Comparison of ENCODE assay signal across 5 cellular contexts in the genomic region with DNA sequence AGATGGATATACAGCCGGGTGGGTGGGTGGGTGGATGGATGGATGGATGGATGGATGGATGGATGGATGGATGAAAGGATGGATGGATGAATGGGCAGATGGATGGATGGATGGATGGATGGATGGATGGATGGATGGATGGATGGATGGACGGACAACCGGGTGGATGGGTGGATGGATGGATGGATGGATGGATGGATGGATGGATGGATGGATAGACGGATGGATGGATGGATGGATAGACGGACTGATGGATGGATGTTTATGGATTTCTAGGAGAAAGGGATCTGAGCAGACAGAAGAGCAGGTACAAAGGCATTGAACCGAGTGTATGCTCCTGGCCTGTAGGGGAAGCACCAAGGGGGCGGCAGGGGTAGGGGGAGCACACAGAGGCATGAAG.
DNase-seq lines count a peak whose midpoint lies in the region; ATAC-seq and TF ChIP-seq lines count a peak whose summit lies in the region.
"Not testable (repeated sequence)": the region's sequence is repeated elsewhere in the genome, so short reads cannot be mapped to it uniquely, and the experiment has no call there.

No MANE protein-coding gene starts in this region.

- not testable (repeated sequence) for H3K9me3 ChIP-seq in HEK293 (ENCODE audit: control insufficient read depth, insufficient read depth, low read depth, low read length); osteoblast (ENCODE audit: low read depth, low read length)

- H3K27ac Mint-ChIP-seq in nephron progenitor cell, result peak overlapping the region; percentile 57
- H3K27ac Mint-ChIP-seq in stimulated activated effector memory CD8-positive, alpha-beta T cell treated with anti-CD3 and anti-CD28 coated beads, Interleukin-12 subunit alpha, Interleukin-12 subunit beta, amount 100 ng/mL, for 72 hours, result peak overlapping the region; percentile 67

- not testable (repeated sequence) for TF ChIP-seq CTCF in HEK293 (tag by site-specific recombination; IDR thresholded peaks at IDR 0.05); RWPE1 (conservative IDR thresholded peaks at IDR 0.05; ENCODE audit: low read depth); nephron progenitor cell (IDR thresholded peaks at IDR 0.05); osteoblast (IDR thresholded peaks at IDR 0.05; ENCODE audit: extremely low read depth, low read depth, low read length)

- DNase-seq in RWPE1 (ENCODE audit: low spot score); nephron progenitor cell; stimulated activated effector memory CD8-positive, alpha-beta T cell treated with anti-CD3 and anti-CD28 coated beads, Interleukin-12 subunit alpha, Interleukin-12 subunit beta, amount 100 ng/mL, for 72 hours (ENCODE audit: low spot score in 2 of 2): not testable (repeated sequence)
- DNase-seq in osteoblast (ENCODE audit: insufficient read length, low spot score, missing footprints), result peak; percentile 5

- H3K36me3 ChIP-seq in HEK293 (ENCODE audit: control insufficient read depth in 2 of 2, insufficient read depth in 1 of 2, low read length in 2 of 2) (peaks cover 17 to 27% of the 10 kb centered on the region in 2 experiments; a peak in 2 of 3 replicates), osteoblast (ENCODE audit: insufficient read depth, low read length) (peaks cover 42% of the 10 kb centered on the region)

- not testable (repeated sequence) for H3K27ac ChIP-seq in HEK293 (ENCODE audit: extremely low read depth, low read depth, low read length); osteoblast (ENCODE audit: low read depth, low read length)
- H3K27ac ChIP-seq in RWPE1, result peak overlapping the region; percentile 35; the same call in 1 of the 2 replicates

- POLR2A ChIA-PET in HEK293 (lab: Yijun Ruan, JAX); RWPE1 (lab: Yijun Ruan, JAX; ENCODE audit: low non-redundant PET): not testable (repeated sequence)

- not testable (repeated sequence) for H3K4me3 ChIP-seq in HEK293 (ENCODE audit: low read depth, low read length); osteoblast (ENCODE audit: insufficient read depth, low read length)

- H3K36me3 Mint-ChIP-seq in nephron progenitor cell (ENCODE audit: low read depth), result peaks cover 67% of the 10 kb centered on the region
- H3K36me3 Mint-ChIP-seq in stimulated activated effector memory CD8-positive, alpha-beta T cell treated with anti-CD3 and anti-CD28 coated beads, Interleukin-12 subunit alpha, Interleukin-12 subunit beta, amount 100 ng/mL, for 72 hours, result not testable (repeated sequence)

- H3K4me2 ChIP-seq in osteoblast (ENCODE audit: insufficient read depth, low read length), result not testable (repeated sequence)

- H3K4me3 Mint-ChIP-seq in nephron progenitor cell; stimulated activated effector memory CD8-positive, alpha-beta T cell treated with anti-CD3 and anti-CD28 coated beads, Interleukin-12 subunit alpha, Interleukin-12 subunit beta, amount 100 ng/mL, for 72 hours: not testable (repeated sequence)

- H3K27me3 Mint-ChIP-seq in nephron progenitor cell (ENCODE audit: low read depth, poor library complexity), result not testable (repeated sequence)

- not testable (repeated sequence) for ATAC-seq in stimulated activated effector memory CD8-positive, alpha-beta T cell treated with anti-CD3 and anti-CD28 coated beads, Interleukin-12 subunit alpha, Interleukin-12 subunit beta, amount 100 ng/mL, for 72 hours

- not testable (repeated sequence) for H3K79me2 ChIP-seq in osteoblast (ENCODE audit: insufficient read depth, low read length)

- not testable (repeated sequence) for H3K9me3 Mint-ChIP-seq in nephron progenitor cell; stimulated activated effector memory CD8-positive, alpha-beta T cell treated with anti-CD3 and anti-CD28 coated beads, Interleukin-12 subunit alpha, Interleukin-12 subunit beta, amount 100 ng/mL, for 72 hours

- H3K4me1 Mint-ChIP-seq in nephron progenitor cell; stimulated activated effector memory CD8-positive, alpha-beta T cell treated with anti-CD3 and anti-CD28 coated beads, Interleukin-12 subunit alpha, Interleukin-12 subunit beta, amount 100 ng/mL, for 72 hours: not testable (repeated sequence)

- not testable (repeated sequence) for H3K4me1 ChIP-seq in HEK293 (ENCODE audit: control insufficient read depth, insufficient read depth, low read length); osteoblast (ENCODE audit: insufficient read depth, low read length)

- CTCF ChIA-PET in HEK293 (lab: Yijun Ruan, JAX), result interaction anchor here (0.7 kb wide), 1 partner anchor 111 kb away, joined by 4 read pairs; no protein-coding TSS in a partner anchor
- CTCF ChIA-PET in RWPE1 (lab: Yijun Ruan, JAX), result not testable (repeated sequence)

- H2AFZ ChIP-seq in osteoblast (ENCODE audit: low read length), result not testable (repeated sequence)

- H4K20me1 ChIP-seq in osteoblast (ENCODE audit: insufficient read depth, low read length), result not testable (repeated sequence)

- H3K27me3 ChIP-seq in osteoblast (ENCODE audit: insufficient read depth, low read length), result not testable (repeated sequence)

TF ChIP-seq in HEK293, 187 proteins besides CTCF, POLR2A, EP300 and RAD21:
- TF ChIP-seq ZNF366 (tag by site-specific recombination; conservative IDR thresholded peaks at IDR 0.05), result peak; percentile 96
